Comparison of ENCODE assay signal across 8 cellular contexts in genomic region chr2:105179469-105180372, GRCh38.
DNase-seq lines count a peak whose midpoint lies in the region; ATAC-seq and TF ChIP-seq lines count a peak whose summit lies in the region.

No MANE protein-coding gene starts in this region.

- DNase-seq in BJ (ENCODE audit: low read depth) (no peak), HEK293T (ENCODE audit: extremely low spot score) (peak; percentile 51), RPMI7951 (ENCODE audit: low read depth) (peak; percentile 88), fibroblast of mammary gland (ENCODE audit: low read depth) (peak; percentile 89), progenitor cell of endocrine pancreas (ENCODE audit: low spot score, unreplicated experiment) (no peak), T-helper 17 cell (no peak)
- DNase-seq in activated naive CD4-positive, alpha-beta T cell treated with anti-CD3 and anti-CD28 coated beads, Interleukin-2, amount 50 U/mL, for 72 hours (ENCODE audit: low spot score in 2 of 2) = no peak

- peaks cover 12% of the 10 kb centered on the region; the same call in 1 of the 2 replicates for H3K27me3 ChIP-seq in BJ (ENCODE audit: control insufficient read depth, insufficient read depth, low read length)

- POLR2A ChIA-PET in BJ (lab: Charles Lee) = no interaction called here
- POLR2A ChIA-PET in HEK293T (lab: Yijun Ruan, JAX) = no interaction called here

- TF ChIP-seq CTCF in BJ (IDR thresholded peaks at IDR 0.05; ENCODE audit: insufficient read depth, low read depth, low read length) (peak; percentile 46), fibroblast of mammary gland (conservative IDR thresholded peaks at IDR 0.05; ENCODE audit: control insufficient read depth, insufficient read depth, low read depth, low read length) (peak; percentile 76), progenitor cell of endocrine pancreas (IDR thresholded peaks at IDR 0.05; ENCODE audit: unreplicated experiment) (peak; percentile 39)

- H3K36me3 Mint-ChIP-seq in progenitor cell of endocrine pancreas (ENCODE audit: insufficient read depth) (no peaks in the 10 kb centered on the region), T-helper 17 cell (ENCODE audit: low read depth) (no peaks in the 10 kb centered on the region)
- H3K36me3 Mint-ChIP-seq in activated naive CD4-positive, alpha-beta T cell treated with anti-CD3 and anti-CD28 coated beads, Interleukin-2, amount 50 U/mL, for 72 hours = no peaks in the 10 kb centered on the region

- no peaks in the 10 kb centered on the region for H3K36me3 ChIP-seq in BJ (ENCODE audit: control insufficient read depth, insufficient read depth, low read length)

- H3K27ac Mint-ChIP-seq in progenitor cell of endocrine pancreas (no peak overlapping the region), T-helper 17 cell (no peak overlapping the region)
- H3K27ac Mint-ChIP-seq in activated naive CD4-positive, alpha-beta T cell treated with anti-CD3 and anti-CD28 coated beads, Interleukin-2, amount 50 U/mL, for 72 hours = no peak overlapping the region

- H3K4me3 Mint-ChIP-seq in progenitor cell of endocrine pancreas (ENCODE audit: low read depth) = no peak overlapping the region
- H3K4me3 Mint-ChIP-seq in T-helper 17 cell = no peak overlapping the region

- ATAC-seq in HG03139 (IDR thresholded peaks at IDR 0.05; ENCODE audit: unreplicated experiment) (no peak), T-helper 17 cell (no peak)
- no peak for ATAC-seq in activated naive CD4-positive, alpha-beta T cell treated with anti-CD3 and anti-CD28 coated beads, Interleukin-2, amount 50 U/mL, for 72 hours

- peaks cover 26% of the 10 kb centered on the region for H3K27me3 Mint-ChIP-seq in progenitor cell of endocrine pancreas
- peaks cover 60% of the 10 kb centered on the region for H3K27me3 Mint-ChIP-seq in T-helper 17 cell

- H3K9me3 Mint-ChIP-seq in progenitor cell of endocrine pancreas (ENCODE audit: low read depth) = no peaks in the 10 kb centered on the region
- H3K9me3 Mint-ChIP-seq in activated naive CD4-positive, alpha-beta T cell treated with anti-CD3 and anti-CD28 coated beads, Interleukin-2, amount 50 U/mL, for 72 hours = no peaks in the 10 kb centered on the region

- CTCF ChIA-PET in BJ (lab: Yijun Ruan, JAX) (interaction anchor here (0.8 to 1.7 kb wide), 2 partner anchors 11 to 56 kb away, joined by 5 read pairs; no protein-coding TSS in a partner anchor), HEK293T (lab: Yijun Ruan, JAX) (interaction anchor here (0.6 to 1.2 kb wide), 9 partner anchors 13 to 65 kb away, joined by 3 to 6 read pairs (median 4); no protein-coding TSS in a partner anchor)

- peaks cover 19% of the 10 kb centered on the region for H3K4me1 Mint-ChIP-seq in progenitor cell of endocrine pancreas (ENCODE audit: low read depth)
- H3K4me1 Mint-ChIP-seq in T-helper 17 cell = no peaks in the 10 kb centered on the region

- no peaks in the 10 kb centered on the region for H3K9me3 ChIP-seq in T-helper 17 cell (ENCODE audit: control insufficient read depth, low read length, poor library complexity, severe bottlenecking)

- H3K4me3 ChIP-seq in BJ (ENCODE audit: low read depth, low read length) (no peak overlapping the region), fibroblast of mammary gland (ENCODE audit: control insufficient read depth, low read depth, low read length) (no peak overlapping the region)

TF ChIP-seq in HEK293T, 16 proteins besides CTCF, POLR2A, EP300 and RAD21:
- TF ChIP-seq BHLHE40 (IDR thresholded peaks at IDR 0.05; ENCODE audit: borderline replicate concordance) = no peak
- TF ChIP-seq ZNF384 (IDR thresholded peaks at IDR 0.05) = no peak
- TF ChIP-seq PKNOX1 (IDR thresholded peaks at IDR 0.05) = no peak
- TF ChIP-seq FOXK2 (IDR thresholded peaks at IDR 0.05) = no peak
- no peak for TF ChIP-seq HDGF (IDR thresholded peaks at IDR 0.05; ENCODE audit: borderline replicate concordance)
- no peak for TF ChIP-seq LEF1 (IDR thresholded peaks at IDR 0.05; ENCODE audit: borderline replicate concordance)
- TF ChIP-seq SUZ12 (IDR thresholded peaks at IDR 0.05) = no peak
- TF ChIP-seq SP1 (IDR thresholded peaks at IDR 0.05) = no peak
- TF ChIP-seq FOXA1 (IDR thresholded peaks at IDR 0.05) = no peak
- no peak for TF ChIP-seq L3MBTL2 (conservative IDR thresholded peaks at IDR 0.05)
- no peak for TF ChIP-seq FOXM1 (IDR thresholded peaks at IDR 0.05; ENCODE audit: borderline replicate concordance)
- TF ChIP-seq ARNT (IDR thresholded peaks at IDR 0.05) = no peak
- TF ChIP-seq ELF4 (IDR thresholded peaks at IDR 0.05) = no peak
- no peak for TF ChIP-seq NFRKB (IDR thresholded peaks at IDR 0.05)

Comparison
In these comparisons a context has a peak if more than half of its experiments do, and no peak if none do; other contexts are left out.
1. DNase-seq: peak in HEK293T (single experiment), RPMI7951 (single experiment) and fibroblast of mammary gland (single experiment); none in BJ (single experiment), progenitor cell of endocrine pancreas (single experiment), T-helper 17 cell (0 of 3) and activated naive CD4-positive, alpha-beta T cell treated with anti-CD3 and anti-CD28 coated beads, Interleukin-2, amount 50 U/mL, for 72 hours (0 of 2).
2. Peak in every context shown above with its lines, with median percentiles within 50 percentile points of each other: CTCF ChIP-seq.